Comparison of ENCODE assay signal across 8 cellular contexts in the genomic region with DNA sequence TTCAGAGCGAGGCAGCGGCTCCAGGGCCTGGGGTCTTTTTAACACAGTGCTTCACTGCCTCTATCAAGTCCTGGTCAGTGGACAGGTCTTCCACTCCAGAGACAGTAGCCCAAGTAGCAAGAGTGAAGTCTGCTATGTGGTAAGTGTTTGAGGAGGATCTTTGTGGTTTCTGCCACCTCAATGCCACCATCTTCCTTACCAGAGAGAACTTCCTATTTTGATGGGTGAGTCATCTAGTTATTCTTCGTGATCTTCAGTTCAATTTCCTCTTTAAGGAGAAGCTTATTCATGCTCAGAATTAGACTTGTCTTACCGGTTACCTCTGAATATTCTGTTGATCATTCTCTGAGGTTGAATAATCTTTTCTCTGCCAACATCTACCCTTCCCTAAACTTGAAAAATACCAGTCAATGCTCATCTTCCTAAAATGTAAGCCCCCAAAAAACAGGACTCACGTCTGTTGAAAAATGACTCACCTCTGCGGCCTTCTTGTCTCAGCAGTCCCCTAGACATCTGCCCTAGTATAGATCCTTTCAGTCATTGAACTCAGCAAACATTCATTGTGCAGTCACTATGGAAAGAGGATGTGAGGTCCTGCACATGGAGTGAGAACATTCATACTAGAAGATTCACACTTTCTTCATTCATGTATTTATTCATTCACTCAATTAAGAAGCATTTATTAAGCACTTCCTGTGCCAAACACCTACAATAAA. TPM values are rescaled to one million over a fixed set of nuclear protein-coding genes. Genes with fewer than 3 reads are reported as not detected.
A peak's percentile ranks its signal among the peaks of the same experiment; 100 is the strongest.
DNase-seq lines count a peak whose midpoint lies in the region; FAIRE-seq and TF ChIP-seq lines count a peak whose summit lies in the region.

No MANE protein-coding gene starts in this region.

- peaks cover 24 to 35% (median 26%) of the 10 kb centered on the region in 4 donors for H3K4me1 Mint-ChIP-seq in CD4-positive, alpha-beta memory T cell
- H3K4me1 Mint-ChIP-seq in MCF 10A (ENCODE audit: insufficient read depth, unreplicated experiment): peaks cover 7% of the 10 kb centered on the region

- intact Hi-C loops in CD4-positive, alpha-beta memory T cell (cut with micrococcal nuclease): loop anchor here (1.0 kb wide), 2 partner anchors 32 to 142 kb away; partner anchors contain the start of gene BCL6
- intact Hi-C loops in MCF 10A (cut with micrococcal nuclease): no loop called here

- TF ChIP-seq POLR2A in H54 (IDR thresholded peaks at IDR 0.05; ENCODE audit: low read depth, low read length) (no peak), Peyer's patch (IDR thresholded peaks at IDR 0.05) (no peak), erythroblast (IDR thresholded peaks at IDR 0.05; ENCODE audit: low read length) (no peak)

- peak overlapping the region in 1 of 2 donors; percentile 17 for H3K4me3 ChIP-seq in CD4-positive, alpha-beta memory T cell (ENCODE audit: low read length in 2 of 2)
- no peak overlapping the region for H3K4me3 ChIP-seq in Peyer's patch

- no peaks in the 10 kb centered on the region for H3K9me3 ChIP-seq in CD4-positive, alpha-beta memory T cell (ENCODE audit: control insufficient read depth in 1 of 2, low read length in 2 of 2)
- H3K9me3 ChIP-seq in Peyer's patch: no peaks in the 10 kb centered on the region

- H3K36me3 Mint-ChIP-seq in CD4-positive, alpha-beta memory T cell: no peaks in the 10 kb centered on the region
- H3K36me3 Mint-ChIP-seq in MCF 10A (ENCODE audit: insufficient read depth, unreplicated experiment): peaks cover 5% of the 10 kb centered on the region

- peak overlapping the region; percentile 84 to 97 (median 90) for H3K27ac Mint-ChIP-seq in CD4-positive, alpha-beta memory T cell
- peak overlapping the region; percentile 31 for H3K27ac Mint-ChIP-seq in MCF 10A (ENCODE audit: low read depth, unreplicated experiment)

- CTCF ChIA-PET in CD4-positive, alpha-beta memory T cell (lab: Charles Lee; ENCODE audit: partially characterized antibody): interaction anchor here (0.9 to 4.0 kb wide), 7 partner anchors 11 to 197 kb away, joined by 3 to 14 read pairs (median 4); no protein-coding TSS in a partner anchor
- CTCF ChIA-PET in MCF 10A (lab: Yijun Ruan, JAX): no interaction called here

- POLR2A ChIA-PET in CD4-positive, alpha-beta memory T cell (lab: Charles Lee; ENCODE audit: partially characterized antibody): interaction anchor here (0.6 to 2.0 kb wide), 10 partner anchors 21 to 1349 kb away, joined by 3 to 10 read pairs (median 4); partner anchors contain the start of gene BCL6
- POLR2A ChIA-PET in MCF 10A (lab: Yijun Ruan, JAX): interaction anchor here (0.7 to 1.0 kb wide), 3 partner anchors 9 to 31 kb away, joined by 3 to 4 read pairs (median 3); no protein-coding TSS in a partner anchor

- peak; percentile 84 for FAIRE-seq in H54 (lab: Jason Lieb, UNC)
- no peak for FAIRE-seq in D721Med (lab: Jason Lieb, UNC)

- H3K27me3 Mint-ChIP-seq in CD4-positive, alpha-beta memory T cell: peaks cover 0 to 2% of the 10 kb centered on the region in 2 donors
- H3K27me3 Mint-ChIP-seq in MCF 10A (ENCODE audit: insufficient read depth, unreplicated experiment): no peaks in the 10 kb centered on the region

- peaks cover 27% of the 10 kb centered on the region for H3K4me1 ChIP-seq in CD4-positive, alpha-beta memory T cell (ENCODE audit: insufficient read depth, low read length)
- H3K4me1 ChIP-seq in Peyer's patch: peaks cover 0 to 4% (median 0%) of the 10 kb centered on the region in 4 donors

- TF ChIP-seq CTCF in Peyer's patch (IDR thresholded peaks at IDR 0.05) (no peak), MCF 10A (IDR thresholded peaks at IDR 0.05; ENCODE audit: unreplicated experiment) (no peak), D721Med (IDR thresholded peaks at IDR 0.05; ENCODE audit: insufficient read depth, missing control alignments) (no peak)

- peak overlapping the region in 7 of 8 donors; percentile 0 to 81 (median 70) for H3K4me3 Mint-ChIP-seq in CD4-positive, alpha-beta memory T cell
- no peak overlapping the region for H3K4me3 Mint-ChIP-seq in MCF 10A (ENCODE audit: unreplicated experiment)

- H3K9me3 Mint-ChIP-seq in CD4-positive, alpha-beta memory T cell: peaks cover 0 to 4% (median 0%) of the 10 kb centered on the region in 8 donors
- no peaks in the 10 kb centered on the region for H3K9me3 Mint-ChIP-seq in MCF 10A (ENCODE audit: unreplicated experiment)

- no TSS peak for BruUV-seq in MCF 10A (replicated peaks; lab: Mats Ljungman, UMichigan)

- H3K27ac ChIP-seq in CD4-positive, alpha-beta memory T cell (ENCODE audit: low read depth, low read length): peak overlapping the region; percentile 37
- H3K27ac ChIP-seq in Peyer's patch: no peak overlapping the region

- no peaks in the 10 kb centered on the region for H3K36me3 ChIP-seq in CD4-positive, alpha-beta memory T cell (ENCODE audit: insufficient read depth, low read length)
- H3K36me3 ChIP-seq in Peyer's patch: no peaks in the 10 kb centered on the region

- DNase-seq in CD4-positive, alpha-beta memory T cell: peak; percentile 52 to 74 (median 61)
- DNase-seq in H54 (ENCODE audit: insufficient read length, low spot score): no peak
- DNase-seq in Peyer's patch: peak in 2 of 3 donors; percentile 54 to 58
- DNase-seq in MCF 10A (ENCODE audit: unreplicated experiment): no peak
- DNase-seq in stimulated activated CD4-positive, alpha-beta T cell treated with anti-CD3 and anti-CD28 coated beads, Interleukin-2, amount 100 ng/mL, for 4 hours (ENCODE audit: low read depth): peak; percentile 21
- no peak for DNase-seq in DMS79 (lab: John Stamatoyannopoulos, UW)
- DNase-seq in D721Med (ENCODE audit: insufficient read length, low spot score): no peak
- no peak for DNase-seq in erythroblast (lab: John Stamatoyannopoulos, UW)

- H3K27me3 ChIP-seq in CD4-positive, alpha-beta memory T cell (ENCODE audit: insufficient read depth, low read length): no peaks in the 10 kb centered on the region
- no peaks in the 10 kb centered on the region for H3K27me3 ChIP-seq in Peyer's patch

RNA-seq across cellular contexts. Expression of gene BCL6, which starts 32.2 kb away (rescaled TPM):
- total RNA-seq in CD4-positive, alpha-beta memory T cell: 10 to 100 TPM; 31.4 to 34.8 TPM
- 1 to 10 TPM; 1.1 to 1.8 TPM for polyA plus RNA-seq in CD4-positive, alpha-beta memory T cell
- total RNA-seq in Peyer's patch (10 to 100 TPM in 3 of 4 donors, 1 to 10 TPM in 1; 7.4 to 79.2 (median 25.7) TPM), MCF 10A (2022) (16.4 and 20.9 TPM in 2 replicates)

Comparison
In these comparisons a context has a peak if more than half of its experiments do, and no peak if none do; other contexts are left out.
1. DNase-seq: peak in CD4-positive, alpha-beta memory T cell (5 of 5), Peyer's patch (2 of 3) and stimulated activated CD4-positive, alpha-beta T cell treated with anti-CD3 and anti-CD28 coated beads, Interleukin-2, amount 100 ng/mL, for 4 hours (single experiment); none in H54 (single experiment), MCF 10A (single experiment), DMS79 (single experiment), D721Med (single experiment) and erythroblast (0 of 2).